12 cellular contexts compared by ENCODE assay signal in genomic region chr12:11755311-11755930, GRCh38.
DNase-seq lines count a peak whose midpoint lies in the region; ATAC-seq and TF ChIP-seq lines count a peak whose summit lies in the region.
"Had no signal": no experiment of that assay in that cellular context is flagged by ENCODE, and none has a peak within 500 bp of the region (broad histone marks: within the 10 kb centered on the region; RNA-seq: fewer than 3 reads in every experiment).

No MANE protein-coding gene starts in this region.

- H3K9me3 Mint-ChIP-seq in GM23338 = no peaks in the 10 kb centered on the region

- peak overlapping the region; percentile 67; the same call in 1 of the 2 replicates for H3K27ac ChIP-seq in GM23338 (ENCODE audit: low read depth)
- H3K27ac ChIP-seq in ascending aorta = peak overlapping the region; percentile 90 to 93
- peak overlapping the region in 4 of 5 donors; percentile 81 to 88 (median 83) for H3K27ac ChIP-seq in stomach

- no peaks in the 10 kb centered on the region for H3F3A ChIP-seq in GM23338 (replicated peaks; ENCODE audit: low read depth)

- H3K4me3 ChIP-seq in GM23338 (no peak overlapping the region), ascending aorta (peak overlapping the region in 1 of 2 donors; percentile 17), stomach (no peak overlapping the region)

- no peak overlapping the region for H3K4me2 ChIP-seq in GM23338

- H3K9me3 ChIP-seq in ascending aorta (no peaks in the 10 kb centered on the region), stomach (no peaks in the 10 kb centered on the region)
- H3K9me3 ChIP-seq: Caco-2 had no signal

- intact Hi-C loops in ascending aorta (cut with DNase I) = loop anchor here (5.0 to 10.0 kb wide), 2 partner anchors 58 to 109 kb away; no protein-coding TSS in a partner anchor
- intact Hi-C loops in stomach (cut with DNase I; ENCODE audit: low total_unique reads) = no loop called here

- no peak for TF ChIP-seq POLR2A in stomach (IDR thresholded peaks at IDR 0.05)

- H3K4me1 Mint-ChIP-seq in GM23338 = peaks cover 44% of the 10 kb centered on the region

- DNase-seq in GM23338 (ENCODE audit: low spot score) = no peak
- DNase-seq in ascending aorta (ENCODE audit: low spot score in 2 of 2) = no peak
- DNase-seq in hepatic stellate cell (ENCODE audit: low spot score) = peak; percentile 65
- no peak for DNase-seq in stomach
- no peak for DNase-seq in COLO668 (lab: John Stamatoyannopoulos, UW; ENCODE audit: unreplicated experiment)
- DNase-seq: activated naive CD4-positive, alpha-beta T cell; Caco-2; central memory CD4-positive, alpha-beta T cell; GF-D8; HCEC 1CT had no signal

- H2AFZ ChIP-seq in GM23338 = no peak overlapping the region

- 58 to 74% (median 60%) methylated on average over 5 of the region's 5 CpGs for WGBS in stomach, 5 donors

- H3K4me1 ChIP-seq in GM23338 (ENCODE audit: insufficient read depth) = peaks cover 36% of the 10 kb centered on the region
- peaks cover 30 to 69% of the 10 kb centered on the region in 2 donors for H3K4me1 ChIP-seq in ascending aorta
- peaks cover 14 to 77% (median 47%) of the 10 kb centered on the region in 4 donors for H3K4me1 ChIP-seq in stomach
- H3K4me1 ChIP-seq: Caco-2 had no signal

- H3K27me3 ChIP-seq in GM23338 (ENCODE audit: insufficient read depth) (no peaks in the 10 kb centered on the region), ascending aorta (no peaks in the 10 kb centered on the region), stomach (no peaks in the 10 kb centered on the region)

- H3K4me3 Mint-ChIP-seq in GM23338 = no peak overlapping the region

- H3K79me2 ChIP-seq in GM23338 (replicated peaks; ENCODE audit: insufficient read depth) = no peaks in the 10 kb centered on the region; the same call in none of the 2 replicates

- H3K9me2 ChIP-seq in GM23338 (ENCODE audit: insufficient read depth) = peaks cover 4% of the 10 kb centered on the region; the same call in 1 of the 2 replicates

- no peak for TF ChIP-seq EP300 in stomach (IDR thresholded peaks at IDR 0.05)

- no peak overlapping the region for H3K27ac Mint-ChIP-seq in GM23338

- peaks cover 3% of the 10 kb centered on the region for H3K27me3 Mint-ChIP-seq in GM23338 (ENCODE audit: insufficient read depth, low read depth, poor library complexity)

- H4K20me1 ChIP-seq in GM23338 (replicated peaks; ENCODE audit: insufficient read depth) = no peaks in the 10 kb centered on the region

- H3K36me3 Mint-ChIP-seq in GM23338 (ENCODE audit: low read depth) = no peaks in the 10 kb centered on the region

- TF ChIP-seq CTCF in GM23338 (conservative IDR thresholded peaks at IDR 0.05; ENCODE audit: low read depth in 2 of 2) (no peak), ascending aorta (IDR thresholded peaks at IDR 0.05) (no peak), stomach (IDR thresholded peaks at IDR 0.05) (no peak)

- ATAC-seq in GM23338 (no peak), GM18498 (IDR thresholded peaks at IDR 0.05; ENCODE audit: unreplicated experiment) (no peak), HG03520 (IDR thresholded peaks at IDR 0.05; ENCODE audit: unreplicated experiment) (no peak)

- no peaks in the 10 kb centered on the region for H3K36me3 ChIP-seq in GM23338 (ENCODE audit: insufficient read depth)
- H3K36me3 ChIP-seq in ascending aorta = no peaks in the 10 kb centered on the region
- peaks cover 0 to 43% (median 17%) of the 10 kb centered on the region in 4 donors for H3K36me3 ChIP-seq in stomach

TF ChIP-seq in GM23338, 12 proteins besides CTCF, POLR2A, EP300 and RAD21 (continues in another document):
- no peak for TF ChIP-seq ZNF114 (CRISPR knock-in tag; IDR thresholded peaks at IDR 0.05)
- no peak for TF ChIP-seq EZH2 (IDR thresholded peaks at IDR 0.05; ENCODE audit: low read depth, unreplicated experiment)
- TF ChIP-seq JUNB (IDR thresholded peaks at IDR 0.05; ENCODE audit: unreplicated experiment) = no peak
- TF ChIP-seq CREB1 (CRISPR knock-in tag; IDR thresholded peaks at IDR 0.05; ENCODE audit: low read depth) = no peak
- no peak for TF ChIP-seq ZNF331 (CRISPR knock-in tag; IDR thresholded peaks at IDR 0.05; ENCODE audit: low read depth)
- TF ChIP-seq, protein P1, sequence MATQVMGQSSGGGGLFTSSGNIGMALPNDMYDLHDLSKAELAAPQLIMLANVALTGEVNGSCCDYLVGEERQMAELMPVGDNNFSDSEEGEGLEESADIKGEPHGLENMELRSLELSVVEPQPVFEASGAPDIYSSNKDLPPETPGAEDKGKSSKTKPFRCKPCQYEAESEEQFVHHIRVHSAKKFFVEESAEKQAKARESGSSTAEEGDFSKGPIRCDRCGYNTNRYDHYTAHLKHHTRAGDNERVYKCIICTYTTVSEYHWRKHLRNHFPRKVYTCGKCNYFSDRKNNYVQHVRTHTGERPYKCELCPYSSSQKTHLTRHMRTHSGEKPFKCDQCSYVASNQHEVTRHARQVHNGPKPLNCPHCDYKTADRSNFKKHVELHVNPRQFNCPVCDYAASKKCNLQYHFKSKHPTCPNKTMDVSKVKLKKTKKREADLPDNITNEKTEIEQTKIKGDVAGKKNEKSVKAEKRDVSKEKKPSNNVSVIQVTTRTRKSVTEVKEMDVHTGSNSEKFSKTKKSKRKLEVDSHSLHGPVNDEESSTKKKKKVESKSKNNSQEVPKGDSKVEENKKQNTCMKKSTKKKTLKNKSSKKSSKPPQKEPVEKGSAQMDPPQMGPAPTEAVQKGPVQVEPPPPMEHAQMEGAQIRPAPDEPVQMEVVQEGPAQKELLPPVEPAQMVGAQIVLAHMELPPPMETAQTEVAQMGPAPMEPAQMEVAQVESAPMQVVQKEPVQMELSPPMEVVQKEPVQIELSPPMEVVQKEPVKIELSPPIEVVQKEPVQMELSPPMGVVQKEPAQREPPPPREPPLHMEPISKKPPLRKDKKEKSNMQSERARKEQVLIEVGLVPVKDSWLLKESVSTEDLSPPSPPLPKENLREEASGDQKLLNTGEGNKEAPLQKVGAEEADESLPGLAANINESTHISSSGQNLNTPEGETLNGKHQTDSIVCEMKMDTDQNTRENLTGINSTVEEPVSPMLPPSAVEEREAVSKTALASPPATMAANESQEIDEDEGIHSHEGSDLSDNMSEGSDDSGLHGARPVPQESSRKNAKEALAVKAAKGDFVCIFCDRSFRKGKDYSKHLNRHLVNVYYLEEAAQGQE (IDR thresholded peaks at IDR 0.05; ENCODE audit: unreplicated experiment) = no peak
- TF ChIP-seq STAT1 (IDR thresholded peaks at IDR 0.05; ENCODE audit: unreplicated experiment) = no peak
- TF ChIP-seq, protein P2, sequence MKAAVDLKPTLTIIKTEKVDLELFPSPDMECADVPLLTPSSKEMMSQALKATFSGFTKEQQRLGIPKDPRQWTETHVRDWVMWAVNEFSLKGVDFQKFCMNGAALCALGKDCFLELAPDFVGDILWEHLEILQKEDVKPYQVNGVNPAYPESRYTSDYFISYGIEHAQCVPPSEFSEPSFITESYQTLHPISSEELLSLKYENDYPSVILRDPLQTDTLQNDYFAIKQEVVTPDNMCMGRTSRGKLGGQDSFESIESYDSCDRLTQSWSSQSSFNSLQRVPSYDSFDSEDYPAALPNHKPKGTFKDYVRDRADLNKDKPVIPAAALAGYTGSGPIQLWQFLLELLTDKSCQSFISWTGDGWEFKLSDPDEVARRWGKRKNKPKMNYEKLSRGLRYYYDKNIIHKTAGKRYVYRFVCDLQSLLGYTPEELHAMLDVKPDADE (IDR thresholded peaks at IDR 0.05) = no peak
- TF ChIP-seq NANOG (IDR thresholded peaks at IDR 0.05; ENCODE audit: borderline replicate concordance) = no peak
- no peak for TF ChIP-seq EZH2phosphoT487 (IDR thresholded peaks at IDR 0.05; ENCODE audit: unreplicated experiment)
